8 cellular contexts compared by ENCODE assay signal in genomic region chr10:71748671-71749191, GRCh38. TPM values are rescaled to one million over a fixed set of nuclear protein-coding genes. Genes with fewer than 3 reads are reported as not detected.
DNase-seq lines count a peak whose midpoint lies in the region; ATAC-seq, FAIRE-seq and TF ChIP-seq lines count a peak whose summit lies in the region.

No MANE protein-coding gene starts in this region.

- peak; percentile 88 for DNase-seq in activated effector memory CD4-positive, alpha-beta T cell treated with anti-CD3 and anti-CD28 coated beads, Interleukin-2, amount 50 U/mL, for 16 hours
- DNase-seq in left lobe of liver (ENCODE audit: low spot score) = no peak
- peak; percentile 68 to 70 for DNase-seq in stimulated activated CD8-positive, alpha-beta memory T cell treated with anti-CD3 and anti-CD28 coated beads, Interleukin-15, amount 100 ng/mL, for 48 hours (ENCODE audit: low read depth in 2 of 2)
- DNase-seq in DMS153 (lab: John Stamatoyannopoulos, UW) = no peak
- DNase-seq in RCC 7860 (ENCODE audit: low spot score) = no peak
- no peak for DNase-seq in SJCRH30

- H3K4me1 ChIP-seq in OCI-LY1 (ENCODE audit: insufficient read depth, low read length, severe bottlenecking) (peaks cover 6% of the 10 kb centered on the region), SJCRH30 (no peaks in the 10 kb centered on the region)

- H3K9me3 ChIP-seq in OCI-LY1 (ENCODE audit: low read length) (no peaks in the 10 kb centered on the region), SJCRH30 (replicated peaks) (no peaks in the 10 kb centered on the region)

- H3K36me3 ChIP-seq in OCI-LY1 (ENCODE audit: insufficient read depth, low read length) (no peaks in the 10 kb centered on the region), SJCRH30 (no peaks in the 10 kb centered on the region)

- no peak overlapping the region for H2AFZ ChIP-seq in OCI-LY1 (ENCODE audit: low read length)

- H3K9ac ChIP-seq in OCI-LY1 (ENCODE audit: low read length) = no peak overlapping the region

- peaks cover 8% of the 10 kb centered on the region; the same call in 1 of the 2 replicates for H3K27me3 ChIP-seq in OCI-LY1 (ENCODE audit: insufficient read depth, low read length)
- H3K27me3 ChIP-seq in SJCRH30 = no peaks in the 10 kb centered on the region

- ATAC-seq in GM19463 (IDR thresholded peaks at IDR 0.05; ENCODE audit: unreplicated experiment) (peak; percentile 53), left lobe of liver (peak; percentile 60)

- 0 out of 2 replicates have a peak, but pooled peaks have one; percentile 14 for TF ChIP-seq CTCF in OCI-LY1 (IDR thresholded peaks at IDR 0.05; ENCODE audit: low read length)

- peak overlapping the region; percentile 27; the same call in 1 of the 2 replicates for H3K4me2 ChIP-seq in OCI-LY1 (ENCODE audit: low read length)

- H3K9me2 ChIP-seq in OCI-LY1 (ENCODE audit: low read depth, low read length) = no peaks in the 10 kb centered on the region

- H4K20me1 ChIP-seq in OCI-LY1 (ENCODE audit: insufficient read depth, low read length) = no peaks in the 10 kb centered on the region

- H3K4me3 ChIP-seq in OCI-LY1 (ENCODE audit: low read depth, low read length, poor library complexity, severe bottlenecking) (no peak overlapping the region), SJCRH30 (no peak overlapping the region)

- no peaks in the 10 kb centered on the region for H3F3A ChIP-seq in OCI-LY1 (ENCODE audit: insufficient read depth, low read length)

- no peak for FAIRE-seq in RCC 7860 (lab: Jason Lieb, UNC)

- no peaks in the 10 kb centered on the region for H3K79me2 ChIP-seq in OCI-LY1 (ENCODE audit: insufficient read depth, low read length)

- H3K27ac ChIP-seq in OCI-LY1 (ENCODE audit: low read depth, low read length, poor library complexity, severe bottlenecking) = no peak overlapping the region
- no peak overlapping the region for H3K27ac ChIP-seq in SJCRH30

RNA-seq across cellular contexts. Expression of gene VSIR, which starts 24.6 kb away (rescaled TPM):
- 7.0 TPM for total RNA-seq in left lobe of liver
- total RNA-seq in SJCRH30 (2014; rRNA removed; shearing (Covaris generic)) = 2.6 and 3.4 TPM in 2 replicates

RNA-seq across cellular contexts. Expression of gene C10orf105, which starts 29.2 kb away (rescaled TPM):
- total RNA-seq in left lobe of liver = not detected
- total RNA-seq in SJCRH30 (2014; rRNA removed; shearing (Covaris generic)) = not detected in 2 replicates

Comparison
In these comparisons a context has a peak if more than half of its experiments do, and no peak if none do; other contexts are left out.
1. DNase-seq: peak in activated effector memory CD4-positive, alpha-beta T cell treated with anti-CD3 and anti-CD28 coated beads, Interleukin-2, amount 50 U/mL, for 16 hours (single experiment) and stimulated activated CD8-positive, alpha-beta memory T cell treated with anti-CD3 and anti-CD28 coated beads, Interleukin-15, amount 100 ng/mL, for 48 hours (2 of 2); none in left lobe of liver (single experiment), DMS153 (single experiment), RCC 7860 (single experiment) and SJCRH30 (0 of 2).